In genomic region chr21:5128257-5128656, GRCh38 we compare ENCODE assay signal across 8 cellular contexts.
DNase-seq lines count a peak whose midpoint lies in the region; ATAC-seq and TF ChIP-seq lines count a peak whose summit lies in the region.
"Not testable (repeated sequence)": the region's sequence is repeated elsewhere in the genome, so short reads cannot be mapped to it uniquely, and the experiment has no call there.

No MANE protein-coding gene starts in this region.

- not testable (repeated sequence) for H3K36me3 Mint-ChIP-seq in activated CD4-positive, alpha-beta memory T cell treated with anti-CD3 and anti-CD28 coated beads for 36 hours; immature natural killer cell

- intact Hi-C loops in activated CD4-positive, alpha-beta memory T cell treated with anti-CD3 and anti-CD28 coated beads for 36 hours (cut with micrococcal nuclease); stomach (cut with DNase I; ENCODE audit: low total_unique reads): not testable (repeated sequence)

- TF ChIP-seq EP300 in stomach (IDR thresholded peaks at IDR 0.05), result not testable (repeated sequence)

- not testable (repeated sequence) for H3K4me2 ChIP-seq in Karpas-422 (ENCODE audit: low read depth, low read length, poor library complexity, severe bottlenecking)

- H3K4me1 ChIP-seq in Karpas-422 (ENCODE audit: low read length); stomach: not testable (repeated sequence)

- POLR2A ChIA-PET in activated CD4-positive, alpha-beta memory T cell treated with anti-CD3 and anti-CD28 coated beads for 36 hours (lab: Charles Lee), result not testable (repeated sequence)

- not testable (repeated sequence) for H3K27ac Mint-ChIP-seq in activated CD4-positive, alpha-beta memory T cell treated with anti-CD3 and anti-CD28 coated beads for 36 hours
- H3K27ac Mint-ChIP-seq in immature natural killer cell, result peak overlapping the region in 3 of 6 donors; percentile 32 to 72 (median 58)

- H3K9me3 ChIP-seq in Karpas-422 (ENCODE audit: low read length); stomach: not testable (repeated sequence)

- CTCF ChIA-PET in activated CD4-positive, alpha-beta memory T cell treated with anti-CD3 and anti-CD28 coated beads for 36 hours (lab: Charles Lee), result not testable (repeated sequence)

- H3K27ac ChIP-seq in Karpas-422 (ENCODE audit: low read length), result not testable (repeated sequence)
- peak overlapping the region; percentile 63 to 87 (median 82) for H3K27ac ChIP-seq in stomach

- ATAC-seq in GM18502 (IDR thresholded peaks at IDR 0.05; ENCODE audit: poor library complexity, unreplicated experiment) (peak; percentile 86), HG02588 (IDR thresholded peaks at IDR 0.05; ENCODE audit: unreplicated experiment) (peak; percentile 69)

- WGBS in stomach, 5 donors, result 0 to 1% (median 0%) methylated on average over 12 to 34 of the region's 42 CpGs; no CpG with 5 or more reads in 2 of the 5 donors

- not testable (repeated sequence) for H3K27me3 Mint-ChIP-seq in activated CD4-positive, alpha-beta memory T cell treated with anti-CD3 and anti-CD28 coated beads for 36 hours; immature natural killer cell (ENCODE audit: low read depth in 3 of 3)

- H3K9ac ChIP-seq in Karpas-422 (ENCODE audit: low read length), result peak overlapping the region; percentile 59

- peak overlapping the region; percentile 55 for H3K4me3 Mint-ChIP-seq in activated CD4-positive, alpha-beta memory T cell treated with anti-CD3 and anti-CD28 coated beads for 36 hours
- H3K4me3 Mint-ChIP-seq in immature natural killer cell, result peak overlapping the region; percentile 48 to 67 (median 56)

- not testable (repeated sequence) for TF ChIP-seq CTCF in stomach (IDR thresholded peaks at IDR 0.05)

- TF ChIP-seq POLR2A in stomach (IDR thresholded peaks at IDR 0.05), result not testable (repeated sequence)

- H3K9me2 ChIP-seq in Karpas-422 (replicated peaks; ENCODE audit: insufficient read depth, low read length), result not testable (repeated sequence)

- H3K4me1 Mint-ChIP-seq in activated CD4-positive, alpha-beta memory T cell treated with anti-CD3 and anti-CD28 coated beads for 36 hours (ENCODE audit: low read depth); immature natural killer cell: not testable (repeated sequence)

- peak; percentile 96 for DNase-seq in Karpas-422
- peak; percentile 98 for DNase-seq in activated CD4-positive, alpha-beta memory T cell treated with anti-CD3 and anti-CD28 coated beads for 36 hours
- peak; percentile 98 for DNase-seq in central memory CD4-positive, alpha-beta T cell
- peak; percentile 91 to 99 (median 98) for DNase-seq in immature natural killer cell
- DNase-seq in putamen (ENCODE audit: low spot score), result peak; percentile 88
- DNase-seq in stomach, result peak; percentile 97

- H4K20me1 ChIP-seq in Karpas-422 (ENCODE audit: insufficient read depth, low read depth, low read length), result not testable (repeated sequence)

- not testable (repeated sequence) for H2AFZ ChIP-seq in Karpas-422 (ENCODE audit: low read length)

- H3K27me3 ChIP-seq in Karpas-422 (ENCODE audit: low read length); stomach: not testable (repeated sequence)

- H3K9me3 Mint-ChIP-seq in activated CD4-positive, alpha-beta memory T cell treated with anti-CD3 and anti-CD28 coated beads for 36 hours; immature natural killer cell: not testable (repeated sequence)

- H3K36me3 ChIP-seq in Karpas-422 (ENCODE audit: insufficient read depth, low read length); stomach: not testable (repeated sequence)

- H3K4me3 ChIP-seq in Karpas-422 (ENCODE audit: low read length) (peak overlapping the region; percentile 54; the same call in 1 of the 2 replicates), stomach (peak overlapping the region; percentile 41 to 52 (median 46))

- not testable (repeated sequence) for H3K79me2 ChIP-seq in Karpas-422 (ENCODE audit: low read length)
